ENCODE assay signal across 1 cellular context in the genomic region with DNA sequence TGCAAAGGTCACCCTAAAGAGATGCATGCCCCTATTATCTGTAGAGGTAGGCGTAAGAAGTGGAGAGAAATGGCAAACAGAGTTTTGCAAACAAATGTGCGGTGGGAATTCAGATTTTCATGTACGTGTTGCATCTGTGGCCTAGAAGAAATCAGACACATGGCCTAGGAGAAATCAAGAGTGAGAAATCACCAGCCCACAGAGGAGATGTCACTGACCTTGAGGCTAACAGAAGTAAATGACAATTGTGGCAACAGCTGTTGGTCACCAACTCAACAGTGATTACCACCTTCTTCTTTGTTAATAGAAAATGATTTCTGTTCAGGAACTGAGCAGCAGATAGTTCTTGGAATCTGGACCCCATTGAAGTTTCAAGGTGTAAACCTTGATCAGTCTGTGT.
TF ChIP-seq lines count a peak whose summit lies in the region.

No MANE protein-coding gene starts in this region.

TF ChIP-seq in HepG2, 621 proteins besides CTCF, POLR2A, EP300 and RAD21:
- TF ChIP-seq ZNF670 (CRISPR knock-in tag; IDR thresholded peaks at IDR 0.05; ENCODE audit: borderline replicate concordance), result no peak
- TF ChIP-seq RFXAP (CRISPR knock-in tag; IDR thresholded peaks at IDR 0.05; ENCODE audit: borderline replicate concordance), result no peak
- TF ChIP-seq TMF1 (CRISPR knock-in tag; IDR thresholded peaks at IDR 0.05; ENCODE audit: low read depth), result no peak
- no peak for TF ChIP-seq ZNF101 (CRISPR knock-in tag; IDR thresholded peaks at IDR 0.05; ENCODE audit: borderline replicate concordance, low read depth)
- no peak for TF ChIP-seq ZNF180 (CRISPR knock-in tag; IDR thresholded peaks at IDR 0.05; ENCODE audit: borderline replicate concordance, low read depth)
- TF ChIP-seq ZNF615 (CRISPR knock-in tag; IDR thresholded peaks at IDR 0.05; ENCODE audit: borderline replicate concordance), result no peak
- TF ChIP-seq PITX1 (CRISPR knock-in tag; IDR thresholded peaks at IDR 0.05), result no peak
- TF ChIP-seq ZNF776 (CRISPR knock-in tag; IDR thresholded peaks at IDR 0.05), result no peak
- TF ChIP-seq SOX5 (CRISPR knock-in tag; IDR thresholded peaks at IDR 0.05; ENCODE audit: borderline replicate concordance), result no peak
- TF ChIP-seq, protein P1, sequence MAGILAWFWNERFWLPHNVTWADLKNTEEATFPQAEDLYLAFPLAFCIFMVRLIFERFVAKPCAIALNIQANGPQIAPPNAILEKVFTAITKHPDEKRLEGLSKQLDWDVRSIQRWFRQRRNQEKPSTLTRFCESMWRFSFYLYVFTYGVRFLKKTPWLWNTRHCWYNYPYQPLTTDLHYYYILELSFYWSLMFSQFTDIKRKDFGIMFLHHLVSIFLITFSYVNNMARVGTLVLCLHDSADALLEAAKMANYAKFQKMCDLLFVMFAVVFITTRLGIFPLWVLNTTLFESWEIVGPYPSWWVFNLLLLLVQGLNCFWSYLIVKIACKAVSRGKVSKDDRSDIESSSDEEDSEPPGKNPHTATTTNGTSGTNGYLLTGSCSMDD (CRISPR knock-in tag; IDR thresholded peaks at IDR 0.05), result no peak
- no peak for TF ChIP-seq ARNTL (CRISPR knock-in tag; IDR thresholded peaks at IDR 0.05)
- no peak for TF ChIP-seq PHF8 (CRISPR knock-in tag; IDR thresholded peaks at IDR 0.05)
- TF ChIP-seq, protein P2, sequence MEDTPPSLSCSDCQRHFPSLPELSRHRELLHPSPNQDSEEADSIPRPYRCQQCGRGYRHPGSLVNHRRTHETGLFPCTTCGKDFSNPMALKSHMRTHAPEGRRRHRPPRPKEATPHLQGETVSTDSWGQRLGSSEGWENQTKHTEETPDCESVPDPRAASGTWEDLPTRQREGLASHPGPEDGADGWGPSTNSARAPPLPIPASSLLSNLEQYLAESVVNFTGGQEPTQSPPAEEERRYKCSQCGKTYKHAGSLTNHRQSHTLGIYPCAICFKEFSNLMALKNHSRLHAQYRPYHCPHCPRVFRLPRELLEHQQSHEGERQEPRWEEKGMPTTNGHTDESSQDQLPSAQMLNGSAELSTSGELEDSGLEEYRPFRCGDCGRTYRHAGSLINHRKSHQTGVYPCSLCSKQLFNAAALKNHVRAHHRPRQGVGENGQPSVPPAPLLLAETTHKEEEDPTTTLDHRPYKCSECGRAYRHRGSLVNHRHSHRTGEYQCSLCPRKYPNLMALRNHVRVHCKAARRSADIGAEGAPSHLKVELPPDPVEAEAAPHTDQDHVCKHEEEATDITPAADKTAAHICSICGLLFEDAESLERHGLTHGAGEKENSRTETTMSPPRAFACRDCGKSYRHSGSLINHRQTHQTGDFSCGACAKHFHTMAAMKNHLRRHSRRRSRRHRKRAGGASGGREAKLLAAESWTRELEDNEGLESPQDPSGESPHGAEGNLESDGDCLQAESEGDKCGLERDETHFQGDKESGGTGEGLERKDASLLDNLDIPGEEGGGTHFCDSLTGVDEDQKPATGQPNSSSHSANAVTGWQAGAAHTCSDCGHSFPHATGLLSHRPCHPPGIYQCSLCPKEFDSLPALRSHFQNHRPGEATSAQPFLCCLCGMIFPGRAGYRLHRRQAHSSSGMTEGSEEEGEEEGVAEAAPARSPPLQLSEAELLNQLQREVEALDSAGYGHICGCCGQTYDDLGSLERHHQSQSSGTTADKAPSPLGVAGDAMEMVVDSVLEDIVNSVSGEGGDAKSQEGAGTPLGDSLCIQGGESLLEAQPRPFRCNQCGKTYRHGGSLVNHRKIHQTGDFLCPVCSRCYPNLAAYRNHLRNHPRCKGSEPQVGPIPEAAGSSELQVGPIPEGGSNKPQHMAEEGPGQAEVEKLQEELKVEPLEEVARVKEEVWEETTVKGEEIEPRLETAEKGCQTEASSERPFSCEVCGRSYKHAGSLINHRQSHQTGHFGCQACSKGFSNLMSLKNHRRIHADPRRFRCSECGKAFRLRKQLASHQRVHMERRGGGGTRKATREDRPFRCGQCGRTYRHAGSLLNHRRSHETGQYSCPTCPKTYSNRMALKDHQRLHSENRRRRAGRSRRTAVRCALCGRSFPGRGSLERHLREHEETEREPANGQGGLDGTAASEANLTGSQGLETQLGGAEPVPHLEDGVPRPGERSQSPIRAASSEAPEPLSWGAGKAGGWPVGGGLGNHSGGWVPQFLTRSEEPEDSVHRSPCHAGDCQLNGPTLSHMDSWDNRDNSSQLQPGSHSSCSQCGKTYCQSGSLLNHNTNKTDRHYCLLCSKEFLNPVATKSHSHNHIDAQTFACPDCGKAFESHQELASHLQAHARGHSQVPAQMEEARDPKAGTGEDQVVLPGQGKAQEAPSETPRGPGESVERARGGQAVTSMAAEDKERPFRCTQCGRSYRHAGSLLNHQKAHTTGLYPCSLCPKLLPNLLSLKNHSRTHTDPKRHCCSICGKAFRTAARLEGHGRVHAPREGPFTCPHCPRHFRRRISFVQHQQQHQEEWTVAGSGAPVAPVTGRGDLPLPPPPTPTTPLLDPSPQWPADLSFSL (CRISPR knock-in tag; IDR thresholded peaks at IDR 0.05), result no peak
- no peak for TF ChIP-seq TBL1XR1 (IDR thresholded peaks at IDR 0.05; ENCODE audit: borderline replicate concordance, low read length, partially characterized antibody)
